In genomic region chr14:58625438-58625837, GRCh38 we compare ENCODE assay signal across 1 cellular context.
TF ChIP-seq lines count a peak whose summit lies in the region.

No MANE protein-coding gene starts in this region.

TF ChIP-seq in H1, 55 proteins besides CTCF, POLR2A, EP300 and RAD21 (continued from another document):
- no peak for TF ChIP-seq EGR1 (IDR thresholded peaks at IDR 0.05; ENCODE audit: borderline replicate concordance, low read depth, low read length)
- no peak for TF ChIP-seq TAF7 (optimal IDR thresholded peaks at IDR 0.05; ENCODE audit: borderline replicate concordance, low read depth, low read length)
- TF ChIP-seq NRF1 (IDR thresholded peaks at IDR 0.05; ENCODE audit: low read depth, low read length) = no peak
- TF ChIP-seq SIX5 (IDR thresholded peaks at IDR 0.05; ENCODE audit: low read depth, low read length) = no peak
- no peak for TF ChIP-seq CBX8 (IDR thresholded peaks at IDR 0.05; ENCODE audit: borderline replicate concordance, low read depth, low read length)
- no peak for TF ChIP-seq RFX5 (IDR thresholded peaks at IDR 0.05; ENCODE audit: borderline replicate concordance, low read depth, low read length)
- no peak for TF ChIP-seq CHD2 (IDR thresholded peaks at IDR 0.05; ENCODE audit: low read length)
- TF ChIP-seq CEBPB (IDR thresholded peaks at IDR 0.05; ENCODE audit: low read depth, low read length) = no peak
- no peak for TF ChIP-seq CREB1 (IDR thresholded peaks at IDR 0.05)
- TF ChIP-seq KDM1A (IDR thresholded peaks at IDR 0.05; ENCODE audit: borderline replicate concordance, low read length) = no peak
- TF ChIP-seq CTBP2 (IDR thresholded peaks at IDR 0.05; ENCODE audit: borderline replicate concordance, insufficient read depth, insufficient read length, low read length) = no peak
- TF ChIP-seq USF2 (IDR thresholded peaks at IDR 0.05; ENCODE audit: low read length) = no peak
- TF ChIP-seq SP2 (IDR thresholded peaks at IDR 0.05; ENCODE audit: low read length) = no peak
- no peak for TF ChIP-seq MAX (IDR thresholded peaks at IDR 0.05)
- TF ChIP-seq RXRA (IDR thresholded peaks at IDR 0.05; ENCODE audit: insufficient read depth, low read depth, low read length) = no peak
- peak; percentile 51; the same call in 1 of the 2 replicates for TF ChIP-seq TCF12 (IDR thresholded peaks at IDR 0.05; ENCODE audit: low read depth, low read length)
- TF ChIP-seq JUND (IDR thresholded peaks at IDR 0.05; ENCODE audit: low read length) = no peak
- 0 out of 2 replicates have a peak, but pooled peaks have one; percentile 44 for TF ChIP-seq POU5F1 (IDR thresholded peaks at IDR 0.05; ENCODE audit: low read depth, low read length)
- TF ChIP-seq TAF1 (IDR thresholded peaks at IDR 0.05; ENCODE audit: low read depth, low read length) = no peak
- TF ChIP-seq EZH2 (IDR thresholded peaks at IDR 0.05; ENCODE audit: low read depth, low read length, severe bottlenecking) = no peak
- TF ChIP-seq SRF (IDR thresholded peaks at IDR 0.05; ENCODE audit: low read depth, low read length) = no peak
- no peak for TF ChIP-seq RBBP5 (IDR thresholded peaks at IDR 0.05; ENCODE audit: borderline replicate concordance, low read depth, low read length)
- no peak for TF ChIP-seq KDM5A (IDR thresholded peaks at IDR 0.05; ENCODE audit: low read length)
- no peak for TF ChIP-seq FOSL1 (IDR thresholded peaks at IDR 0.05; ENCODE audit: insufficient read depth, low read depth, low read length)
- peak in 1 of 2 experiments; percentile 70; a peak in 1 of 4 replicates for TF ChIP-seq HDAC2 (IDR thresholded peaks at IDR 0.05; ENCODE audit: borderline replicate concordance in 1 of 2, low read depth in 2 of 2, low read length in 2 of 2)
- no peak for TF ChIP-seq ATF2 (IDR thresholded peaks at IDR 0.05; ENCODE audit: low read length)
- no peak for TF ChIP-seq SIN3A (conservative IDR thresholded peaks at IDR 0.05 in 1 of 2, IDR thresholded peaks at IDR 0.05 in 1 of 2; ENCODE audit: low read depth in 1 of 2, low read length in 2 of 2)
- TF ChIP-seq SP4 (IDR thresholded peaks at IDR 0.05; ENCODE audit: low read length) = no peak
- no peak for TF ChIP-seq SP1 (IDR thresholded peaks at IDR 0.05; ENCODE audit: low read depth, low read length)
- no peak for TF ChIP-seq ASH2L (IDR thresholded peaks at IDR 0.05; ENCODE audit: low read length)
- TF ChIP-seq CBX5 (IDR thresholded peaks at IDR 0.05; ENCODE audit: low read depth, low read length) = no peak
- TF ChIP-seq SAP30 (IDR thresholded peaks at IDR 0.05; ENCODE audit: insufficient read depth, insufficient replicate concordance, low read length) = no peak
- TF ChIP-seq BRCA1 (IDR thresholded peaks at IDR 0.05; ENCODE audit: low read depth, low read length) = no peak
- peak; percentile 61 for TF ChIP-seq CHD7 (IDR thresholded peaks at IDR 0.05; ENCODE audit: insufficient replicate concordance, low read length)
- peak; percentile 58 for TF ChIP-seq NANOG (IDR thresholded peaks at IDR 0.05; ENCODE audit: insufficient read depth, low read depth, low read length, poor library complexity, severe bottlenecking)
